Comparison of ENCODE assay signal across 16 cellular contexts in genomic region chr1:36176151-36176949, GRCh38. TPM values are rescaled to one million over a fixed set of nuclear protein-coding genes. Genes with fewer than 3 reads are reported as not detected.
DNase-seq lines count a peak whose midpoint lies in the region; ATAC-seq and TF ChIP-seq lines count a peak whose summit lies in the region.
"Had no signal": no experiment of that assay in that cellular context is flagged by ENCODE, and none has a peak within 500 bp of the region (broad histone marks: within the 10 kb centered on the region; RNA-seq: fewer than 3 reads in every experiment).

No MANE protein-coding gene starts in this region.

- H3K36me3 Mint-ChIP-seq in stimulated activated memory B cell treated with anti-CD40 and anti-IgM and Interleukin-4, amounts not matched to agents 10 μg/mL and 1 μg/mL and 100 μg/mL, for 72 hours: peaks cover 72% of the 10 kb centered on the region

- no peaks in the 10 kb centered on the region for H3K9me3 Mint-ChIP-seq in stimulated activated memory B cell treated with anti-CD40 and anti-IgM and Interleukin-4, amounts not matched to agents 10 μg/mL and 1 μg/mL and 100 μg/mL, for 72 hours
- H3K9me3 Mint-ChIP-seq: natural killer cell treated with Interleukin-12 subunit alpha and Interleukin-12 subunit beta and Interleukin-15 and Interleukin-18, amount 100 ng/mL, for 72 hours had no signal

- ATAC-seq in stimulated activated memory B cell treated with anti-CD40 and anti-IgM and Interleukin-4, amounts not matched to agents 10 μg/mL and 1 μg/mL and 100 μg/mL, for 72 hours: peak; percentile 55
- ATAC-seq in HG02759 (IDR thresholded peaks at IDR 0.05; ENCODE audit: unreplicated experiment) (no peak), GM18505 (IDR thresholded peaks at IDR 0.05; ENCODE audit: unreplicated experiment) (no peak)
- ATAC-seq: left colon; natural killer cell treated with Interleukin-12 subunit alpha and Interleukin-12 subunit beta and Interleukin-15 and Interleukin-18, amount 100 ng/mL, for 72 hours had no signal

- H3K4me1 ChIP-seq in HUES6 (ENCODE audit: control insufficient read depth, insufficient read depth, low read length) (peaks cover 42% of the 10 kb centered on the region), mesenchymal stem cell (ENCODE audit: control insufficient read depth, insufficient read depth, low read depth, low read length) (peaks cover 25% of the 10 kb centered on the region)

- H3K4me2 ChIP-seq in mesenchymal stem cell (ENCODE audit: low read length, poor library complexity, severe bottlenecking): no peak overlapping the region

- H4K8ac ChIP-seq in mesenchymal stem cell (ENCODE audit: low read length): peak overlapping the region; percentile 5

- no peak overlapping the region for H3K27ac Mint-ChIP-seq in stimulated activated memory B cell treated with anti-CD40 and anti-IgM and Interleukin-4, amounts not matched to agents 10 μg/mL and 1 μg/mL and 100 μg/mL, for 72 hours
- H3K27ac Mint-ChIP-seq: activated CD8-positive, alpha-beta T cell treated with anti-CD3 and anti-CD28 coated beads, Interleukin-2, amount 10 ng/mL, durations not matched to agents 7 days and 5 days; natural killer cell treated with Interleukin-12 subunit alpha and Interleukin-12 subunit beta and Interleukin-15 and Interleukin-18, amount 100 ng/mL, for 72 hours had no signal

- no peak overlapping the region for H2AK5ac ChIP-seq in mesenchymal stem cell (ENCODE audit: low read length, severe bottlenecking)

- H3K27ac ChIP-seq in HUES6 (ENCODE audit: low read depth, low read length) (no peak overlapping the region), mesenchymal stem cell (ENCODE audit: low read length, poor library complexity, severe bottlenecking) (no peak overlapping the region)
- H3K27ac ChIP-seq: SJSA1 had no signal

- no peak overlapping the region for H2BK120ac ChIP-seq in mesenchymal stem cell (ENCODE audit: low read depth, low read length)

- H3K4me3 Mint-ChIP-seq in stimulated activated memory B cell treated with anti-CD40 and anti-IgM and Interleukin-4, amounts not matched to agents 10 μg/mL and 1 μg/mL and 100 μg/mL, for 72 hours: no peak overlapping the region
- H3K4me3 Mint-ChIP-seq: activated CD8-positive, alpha-beta T cell treated with anti-CD3 and anti-CD28 coated beads, Interleukin-2, amount 10 ng/mL, durations not matched to agents 7 days and 5 days; natural killer cell treated with Interleukin-12 subunit alpha and Interleukin-12 subunit beta and Interleukin-15 and Interleukin-18, amount 100 ng/mL, for 72 hours had no signal

- no peak overlapping the region for H3K23ac ChIP-seq in mesenchymal stem cell (ENCODE audit: low read length in 2 of 2)

- H3K9me3 ChIP-seq in HUES6 (ENCODE audit: control insufficient read depth, insufficient read depth, low read depth, low read length): no peaks in the 10 kb centered on the region
- H3K9me3 ChIP-seq in mesenchymal stem cell (ENCODE audit: control insufficient read depth, low read length): no peaks in the 10 kb centered on the region
- H3K9me3 ChIP-seq: SJSA1 had no signal

- H2AFZ ChIP-seq in mesenchymal stem cell (ENCODE audit: low read depth, low read length): no peak overlapping the region

- WGBS in mesenchymal stem cell: 80% methylated on average over 65 of the region's 76 CpGs

- peaks cover 19% of the 10 kb centered on the region for H3K4me1 Mint-ChIP-seq in stimulated activated memory B cell treated with anti-CD40 and anti-IgM and Interleukin-4, amounts not matched to agents 10 μg/mL and 1 μg/mL and 100 μg/mL, for 72 hours

- no peak overlapping the region for H3K4ac ChIP-seq in mesenchymal stem cell (ENCODE audit: low read depth in 1 of 2, low read length in 2 of 2)

- H3K36me3 ChIP-seq in HUES6 (ENCODE audit: control insufficient read depth, insufficient read depth, low read length): peaks cover 65% of the 10 kb centered on the region
- peaks cover 94 to 96% of the 10 kb centered on the region in 2 experiments for H3K36me3 ChIP-seq in mesenchymal stem cell (ENCODE audit: control insufficient read depth in 1 of 2, insufficient read depth in 2 of 2, low read depth in 1 of 2, low read length in 2 of 2)

- TF ChIP-seq POLR2A in GM18505 (IDR thresholded peaks at IDR 0.05; ENCODE audit: borderline replicate concordance, extremely low read depth, insufficient read depth, insufficient read length): no peak

- peak overlapping the region; percentile 74 for H2BK15ac ChIP-seq in mesenchymal stem cell (ENCODE audit: low read depth, poor library complexity, severe bottlenecking)

- no peak overlapping the region for H3K14ac ChIP-seq in mesenchymal stem cell (ENCODE audit: low read length in 2 of 2)

- H4K91ac ChIP-seq in mesenchymal stem cell (ENCODE audit: low read length): no peak overlapping the region

- H3K9ac ChIP-seq in HUES6 (ENCODE audit: low read length): peak overlapping the region; percentile 9
- H3K9ac ChIP-seq in mesenchymal stem cell (ENCODE audit: low read length): peak overlapping the region; percentile 72

- H3K27me3 ChIP-seq in HUES6 (ENCODE audit: control insufficient read depth, insufficient read depth, low read length): no peaks in the 10 kb centered on the region
- H3K27me3 ChIP-seq in mesenchymal stem cell (ENCODE audit: control insufficient read depth in 1 of 2, insufficient read depth in 1 of 2, low read length in 2 of 2): no peaks in the 10 kb centered on the region
- H3K27me3 ChIP-seq: SJSA1 had no signal

- no peak overlapping the region for H3K18ac ChIP-seq in mesenchymal stem cell (ENCODE audit: low read depth in 1 of 2, low read length in 2 of 2)

- no peak overlapping the region for H2BK5ac ChIP-seq in mesenchymal stem cell (ENCODE audit: low read depth, low read length, poor library complexity, severe bottlenecking)

- DNase-seq in epidermal melanocyte (ENCODE audit: insufficient read length, low spot score) (peak; percentile 5), mesenchymal stem cell (no peak), kidney tubule cell (ENCODE audit: low spot score) (no peak), T-helper 1 cell (no peak)
- DNase-seq: activated CD8-positive, alpha-beta T cell treated with anti-CD3 and anti-CD28 coated beads, Interleukin-2, amount 10 ng/mL, durations not matched to agents 7 days and 5 days; effector memory CD4-positive, alpha-beta T cell; NCI-H748 treated with DMSO at 0.1 percent for 48 hours; small intestine; trophoblast cell had no signal

- H3K4me3 ChIP-seq in HUES6 (ENCODE audit: low read depth, low read length) (peak overlapping the region; percentile 40), mesenchymal stem cell (ENCODE audit: insufficient read depth in 1 of 2, low read depth in 1 of 2, low read length in 2 of 2) (no peak overlapping the region)
- H3K4me3 ChIP-seq: SJSA1 had no signal

- H3K79me1 ChIP-seq in mesenchymal stem cell (replicated peaks; ENCODE audit: low read length, poor library complexity, severe bottlenecking): peaks cover 23% of the 10 kb centered on the region

- no peaks in the 10 kb centered on the region for H3K27me3 Mint-ChIP-seq in stimulated activated memory B cell treated with anti-CD40 and anti-IgM and Interleukin-4, amounts not matched to agents 10 μg/mL and 1 μg/mL and 100 μg/mL, for 72 hours
- H3K27me3 Mint-ChIP-seq: natural killer cell treated with Interleukin-12 subunit alpha and Interleukin-12 subunit beta and Interleukin-15 and Interleukin-18, amount 100 ng/mL, for 72 hours had no signal

- no peak overlapping the region for H2BK12ac ChIP-seq in mesenchymal stem cell (ENCODE audit: low read length in 2 of 2)

RNA-seq across cellular contexts. Expression of gene MAP7D1, which starts 20.4 kb away (rescaled TPM):
- 97.8 TPM for polyA plus RNA-seq in mesenchymal stem cell (2013, experiment 1 of 2)
- polyA plus RNA-seq in mesenchymal stem cell (2013, experiment 2 of 2): 97.8 TPM

RNA-seq across cellular contexts. Expression of gene TRAPPC3, which starts 27.1 kb away (rescaled TPM):
- 78.6 TPM for polyA plus RNA-seq in mesenchymal stem cell (2013, experiment 1 of 2)
- polyA plus RNA-seq in mesenchymal stem cell (2013, experiment 2 of 2): 81.9 TPM

RNA-seq across cellular contexts. Expression of gene THRAP3, which starts 47.9 kb away (rescaled TPM):
- 64.5 TPM for polyA plus RNA-seq in mesenchymal stem cell (2013, experiment 1 of 2)
- 60.8 TPM for polyA plus RNA-seq in mesenchymal stem cell (2013, experiment 2 of 2)

RNA-seq across cellular contexts. Expression of gene COL8A2, which starts 51.3 kb away (rescaled TPM):
- polyA plus RNA-seq in mesenchymal stem cell (2013, experiment 1 of 2): 0.25 TPM
- polyA plus RNA-seq in mesenchymal stem cell (2013, experiment 2 of 2): 0.22 TPM
